14 cellular contexts compared by ENCODE assay signal in genomic region chr5:61051267-61051666, GRCh38.
DNase-seq lines count a peak whose midpoint lies in the region; ATAC-seq and TF ChIP-seq lines count a peak whose summit lies in the region.
"Had no signal": no experiment of that assay in that cellular context is flagged by ENCODE, and none has a peak within 500 bp of the region (broad histone marks: within the 10 kb centered on the region; RNA-seq: fewer than 3 reads in every experiment).

No MANE protein-coding gene starts in this region.

- no peak for ATAC-seq in GM21390 (IDR thresholded peaks at IDR 0.05; ENCODE audit: unreplicated experiment)
- ATAC-seq: activated T-cell treated with anti-CD3 and anti-CD28 coated beads, Interleukin-2, amount 50 U/mL, for 72 hours had no signal

- DNase-seq in HS-5 (ENCODE audit: low read depth) (peak; percentile 74), astrocyte of the cerebellum (ENCODE audit: low read depth) (peak; percentile 15), kidney epithelial cell (ENCODE audit: low read depth) (peak; percentile 52), cerebellum (ENCODE audit: low spot score) (no peak)
- no peak for DNase-seq in stimulated activated CD4-positive, alpha-beta T cell treated with anti-CD3 and anti-CD28 coated beads, Interleukin-4, amount 100 ng/mL, for 24 hours
- DNase-seq in activated CD4-positive, alpha-beta T cell treated with anti-CD3 and anti-CD28 coated beads, Interleukin-2, amount 10 ng/mL, durations not matched to agents 24 days and 14 days = no peak
- DNase-seq: activated T-cell treated with anti-CD3 and anti-CD28 coated beads, Interleukin-2, amount 50 U/mL, for 72 hours; central memory CD4-positive, alpha-beta T cell; head of caudate nucleus; NCI-H2081 had no signal

- no peaks in the 10 kb centered on the region for H3K9me3 Mint-ChIP-seq in activated CD4-positive, alpha-beta T cell treated with anti-CD3 and anti-CD28 coated beads, Interleukin-2, amount 10 ng/mL, durations not matched to agents 24 days and 14 days
- H3K9me3 Mint-ChIP-seq: type B pancreatic cell had no signal

- no peak overlapping the region for H3K4me3 Mint-ChIP-seq in activated CD4-positive, alpha-beta T cell treated with anti-CD3 and anti-CD28 coated beads, Interleukin-2, amount 10 ng/mL, durations not matched to agents 24 days and 14 days
- H3K4me3 Mint-ChIP-seq: activated T-cell treated with anti-CD3 and anti-CD28 coated beads, Interleukin-2, amount 50 U/mL, for 72 hours; IgD-negative memory B cell; type B pancreatic cell had no signal

- H3K27me3 ChIP-seq in ACC112 (ENCODE audit: insufficient read depth, low read length) (no peaks in the 10 kb centered on the region), kidney epithelial cell (ENCODE audit: control insufficient read depth, insufficient read depth, low read length) (no peaks in the 10 kb centered on the region)

- peaks cover 19% of the 10 kb centered on the region for H3K79me2 ChIP-seq in ACC112 (ENCODE audit: control insufficient read depth, insufficient read depth, low read length, unreplicated experiment)

- H3K27me3 Mint-ChIP-seq in activated CD4-positive, alpha-beta T cell treated with anti-CD3 and anti-CD28 coated beads, Interleukin-2, amount 10 ng/mL, durations not matched to agents 24 days and 14 days = no peaks in the 10 kb centered on the region
- H3K27me3 Mint-ChIP-seq: IgD-negative memory B cell, type B pancreatic cell had no signal

- peaks cover 61% of the 10 kb centered on the region for H3K4me1 ChIP-seq in ACC112 (ENCODE audit: control insufficient read depth, insufficient read depth, low read length, unreplicated experiment)

- in situ Hi-C loops in astrocyte of the cerebellum (cut with HindIII; ENCODE audit: low sequenced_read_pairs) = no loop called here

- H3K27ac Mint-ChIP-seq in activated CD4-positive, alpha-beta T cell treated with anti-CD3 and anti-CD28 coated beads, Interleukin-2, amount 10 ng/mL, durations not matched to agents 24 days and 14 days = no peak overlapping the region
- H3K27ac Mint-ChIP-seq: activated T-cell treated with anti-CD3 and anti-CD28 coated beads, Interleukin-2, amount 50 U/mL, for 72 hours; IgD-negative memory B cell; type B pancreatic cell had no signal

- H3K36me3 ChIP-seq in ACC112 (ENCODE audit: insufficient read depth, low read length) (no peaks in the 10 kb centered on the region), kidney epithelial cell (ENCODE audit: control insufficient read depth, insufficient read depth, low read length) (no peaks in the 10 kb centered on the region)

- no peaks in the 10 kb centered on the region for H3K36me3 Mint-ChIP-seq in activated CD4-positive, alpha-beta T cell treated with anti-CD3 and anti-CD28 coated beads, Interleukin-2, amount 10 ng/mL, durations not matched to agents 24 days and 14 days (ENCODE audit: low read depth)

- intact Hi-C loops in activated CD4-positive, alpha-beta T cell treated with anti-CD3 and anti-CD28 coated beads, Interleukin-2, amount 10 ng/mL, durations not matched to agents 24 days and 14 days (cut with micrococcal nuclease) = no loop called here

- H3K4me1 Mint-ChIP-seq in activated CD4-positive, alpha-beta T cell treated with anti-CD3 and anti-CD28 coated beads, Interleukin-2, amount 10 ng/mL, durations not matched to agents 24 days and 14 days = peaks cover 4% of the 10 kb centered on the region
- H3K4me1 Mint-ChIP-seq: IgD-negative memory B cell had no signal

- peak overlapping the region; percentile 14; the same call in 1 of the 2 replicates for H3K4me3 ChIP-seq in ACC112 (ENCODE audit: low read depth, low read length)
- no peak overlapping the region for H3K4me3 ChIP-seq in astrocyte of the cerebellum (ENCODE audit: low read depth, low read length)
- no peak overlapping the region for H3K4me3 ChIP-seq in kidney epithelial cell (ENCODE audit: low read depth, low read length)

- peak overlapping the region; percentile 65 for H3K27ac ChIP-seq in ACC112 (ENCODE audit: low read depth, low read length)

- no peak overlapping the region for H2AFZ ChIP-seq in ACC112 (ENCODE audit: low read length, unreplicated experiment)

- TF ChIP-seq CTCF in astrocyte of the cerebellum (IDR thresholded peaks at IDR 0.05; ENCODE audit: low read depth, low read length, missing control alignments) (no peak), kidney epithelial cell (IDR thresholded peaks at IDR 0.05; ENCODE audit: insufficient read depth, low read length, poor library complexity, severe bottlenecking) (no peak)

Comparison
In these comparisons a context has a peak if more than half of its experiments do, and no peak if none do; other contexts are left out.
1. DNase-seq: peak in HS-5 (single experiment), astrocyte of the cerebellum (single experiment) and kidney epithelial cell (single experiment); none in stimulated activated CD4-positive, alpha-beta T cell treated with anti-CD3 and anti-CD28 coated beads, Interleukin-4, amount 100 ng/mL, for 24 hours (single experiment), cerebellum (single experiment) and activated CD4-positive, alpha-beta T cell treated with anti-CD3 and anti-CD28 coated beads, Interleukin-2, amount 10 ng/mL, durations not matched to agents 24 days and 14 days (single experiment).